Comparison of ENCODE assay signal across 8 cellular contexts in genomic region chr2:117771969-117772630, GRCh38. TPM values are rescaled to one million over a fixed set of nuclear protein-coding genes. Genes with fewer than 3 reads are reported as not detected.
DNase-seq lines count a peak whose midpoint lies in the region; ATAC-seq and TF ChIP-seq lines count a peak whose summit lies in the region.

No MANE protein-coding gene starts in this region.

- peak; percentile 12 for DNase-seq in AG08395 (ENCODE audit: low spot score)
- no peak for DNase-seq in Panc1 (ENCODE audit: low read depth, low spot score)
- DNase-seq in foreskin keratinocyte, result peak in 1 of 2 donors; percentile 25
- no peak for DNase-seq in cortex of kidney (lab: John Stamatoyannopoulos, UW)
- no peak for DNase-seq in middle frontal gyrus (ENCODE audit: extremely low spot score, low spot score)
- no peak for DNase-seq in activated CD4-positive, alpha-beta T cell treated with anti-CD3 and anti-CD28 coated beads for 48 hours
- no peak for DNase-seq in mesenteric fat pad (ENCODE audit: low spot score)

- CTCF ChIA-PET in HEK293 (lab: Yijun Ruan, JAX), result interaction anchor here (0.5 to 2.9 kb wide), 18 partner anchors 9 to 1603 kb away, joined by 3 to 17 read pairs (median 4); partner anchors contain the start of gene DDX18
- CTCF ChIA-PET in Panc1 (lab: Charles Lee), result no interaction called here

- no peak overlapping the region for H3K27ac ChIP-seq in HEK293 (ENCODE audit: extremely low read depth, low read depth, low read length)
- H3K27ac ChIP-seq in Panc1 (ENCODE audit: low read length), result no peak overlapping the region
- H3K27ac ChIP-seq in foreskin keratinocyte, result no peak overlapping the region

- H3K36me3 ChIP-seq in HEK293 (ENCODE audit: control insufficient read depth in 2 of 2, insufficient read depth in 1 of 2, low read length in 2 of 2), result no peaks in the 10 kb centered on the region
- no peaks in the 10 kb centered on the region for H3K36me3 ChIP-seq in Panc1 (ENCODE audit: control insufficient read depth, insufficient read depth, low read length)

- TF ChIP-seq CTCF in HEK293 (tag by site-specific recombination; IDR thresholded peaks at IDR 0.05) (0 out of 2 replicates have a peak, but pooled peaks have one; percentile 8), Panc1 (IDR thresholded peaks at IDR 0.05) (peak; percentile 58; the same call in 1 of the 2 replicates), foreskin keratinocyte (conservative IDR thresholded peaks at IDR 0.05) (peak; percentile 66)

- intact Hi-C loops in Panc1 (cut with micrococcal nuclease; ENCODE audit: unreplicated experiment), result loop anchor here (5.0 kb wide), 1 partner anchor 300 kb away; no protein-coding TSS in a partner anchor

- H3K4me3 ChIP-seq in HEK293 (ENCODE audit: low read depth, low read length) (no peak overlapping the region), Panc1 (ENCODE audit: low read depth in 2 of 2, low read length in 2 of 2) (no peak overlapping the region)

- in situ Hi-C loops in Panc1 (cut with HindIII; ENCODE audit: low pct_unique_long_range_greater_than_20kb, low sequenced_read_pairs), result no loop called here

- POLR2A ChIA-PET in HEK293 (lab: Yijun Ruan, JAX), result no interaction called here
- POLR2A ChIA-PET in Panc1 (lab: Charles Lee), result no interaction called here

- no TSS peak for BruUV-seq in Panc1 (replicated peaks; lab: Mats Ljungman, UMichigan)

- ATAC-seq in Panc1 (no peak), foreskin keratinocyte (peak; percentile 24)

- H3K27me3 ChIP-seq in Panc1 (ENCODE audit: control insufficient read depth, insufficient read depth, low read length) (no peaks in the 10 kb centered on the region), foreskin keratinocyte (no peaks in the 10 kb centered on the region)

- no peaks in the 10 kb centered on the region for H3K4me1 ChIP-seq in HEK293 (ENCODE audit: control insufficient read depth, insufficient read depth, low read length)
- no peaks in the 10 kb centered on the region for H3K4me1 ChIP-seq in Panc1 (ENCODE audit: control insufficient read depth, insufficient read depth, low read length)
- H3K4me1 ChIP-seq in foreskin keratinocyte, result no peaks in the 10 kb centered on the region

- H3K9me3 ChIP-seq in HEK293 (ENCODE audit: control insufficient read depth, insufficient read depth, low read depth, low read length), result no peaks in the 10 kb centered on the region
- H3K9me3 ChIP-seq in Panc1 (ENCODE audit: control insufficient read depth, insufficient read depth, low read depth, low read length), result no peaks in the 10 kb centered on the region

TF ChIP-seq in HEK293, 187 proteins besides CTCF, POLR2A, EP300 and RAD21:
- peak; percentile 68 for TF ChIP-seq ZNF654 (tag by site-specific recombination; IDR thresholded peaks at IDR 0.05; ENCODE audit: low read depth)
- TF ChIP-seq ZNF214 (tag by site-specific recombination; IDR thresholded peaks at IDR 0.05; ENCODE audit: borderline replicate concordance), result no peak

RNA-seq across cellular contexts. Expression of gene DDX18, which starts 42.4 kb away (rescaled TPM):
- total RNA-seq in Panc1 (2021; ENCODE audit: unreplicated experiment), result 82.0 TPM
- polyA plus RNA-seq in Panc1 (2012; ENCODE audit: insufficient read length), result 39.2 TPM
- total RNA-seq in foreskin keratinocyte, result 66.7 and 71.3 TPM in 2 replicates
- 23.6 and 30.0 TPM in 2 replicates for polyA plus RNA-seq in foreskin keratinocyte
- 51.6 TPM for total RNA-seq in mesenteric fat pad

Comparison
In these comparisons a context has a peak if more than half of its experiments do, and no peak if none do; other contexts are left out.
1. CTCF ChIP-seq: peak in every context shown above with its lines; median percentile 66 in foreskin keratinocyte; 58 in Panc1; 8 in HEK293.